ENCODE assay signal across 7 cellular contexts in genomic region chr7:103297837-103298179, GRCh38.
DNase-seq lines count a peak whose midpoint lies in the region; ATAC-seq and TF ChIP-seq lines count a peak whose summit lies in the region.

No MANE protein-coding gene starts in this region.

- H3K27me3 ChIP-seq in MM.1S (replicated peaks; ENCODE audit: insufficient read depth, low read length) (no peaks in the 10 kb centered on the region), rectal smooth muscle tissue (ENCODE audit: control insufficient read depth, insufficient read depth, low read length) (no peaks in the 10 kb centered on the region)

- H3K27ac ChIP-seq in MM.1S (ENCODE audit: low read length), result peak overlapping the region; percentile 82; the same call in 1 of the 2 replicates
- peak overlapping the region; percentile 75 for H3K27ac ChIP-seq in rectal smooth muscle tissue (ENCODE audit: low read depth, low read length)

- H3K4me3 ChIP-seq in MM.1S (ENCODE audit: low read length) (peak overlapping the region; percentile 87), epithelial cell of esophagus (ENCODE audit: low read length) (peak overlapping the region; percentile 81), rectal smooth muscle tissue (ENCODE audit: low read length) (peak overlapping the region; percentile 89)

- no peaks in the 10 kb centered on the region for H3K9me3 ChIP-seq in MM.1S (replicated peaks; ENCODE audit: insufficient read depth, low read length)

- DNase-seq in MM.1S (no peak), epithelial cell of esophagus (ENCODE audit: low read depth) (no peak), SHP77 (lab: John Stamatoyannopoulos, UW) (no peak), OCI-M1 (lab: John Stamatoyannopoulos, UW) (no peak), dedifferentiated amniotic fluid mesenchymal stem cell (ENCODE audit: extremely low spot score) (no peak)

- no peaks in the 10 kb centered on the region for H4K20me1 ChIP-seq in MM.1S (ENCODE audit: insufficient read depth, low read length)

- peak; percentile 8 for ATAC-seq in GM21423 (IDR thresholded peaks at IDR 0.05; ENCODE audit: unreplicated experiment)

- peak overlapping the region; percentile 62 for H2AFZ ChIP-seq in MM.1S (ENCODE audit: low read length)

- peaks cover 48% of the 10 kb centered on the region for H3K79me2 ChIP-seq in MM.1S (ENCODE audit: low read length)

- H3K9me2 ChIP-seq in MM.1S (replicated peaks; ENCODE audit: insufficient read depth, low read length), result no peaks in the 10 kb centered on the region

- H3K4me2 ChIP-seq in MM.1S (ENCODE audit: low read depth, low read length), result peak overlapping the region; percentile 93

- peak overlapping the region; percentile 83 for H3K9ac ChIP-seq in MM.1S (ENCODE audit: low read length)
- peak overlapping the region; percentile 60 for H3K9ac ChIP-seq in rectal smooth muscle tissue (ENCODE audit: low read length)

- TF ChIP-seq CTCF in MM.1S (IDR thresholded peaks at IDR 0.05; ENCODE audit: low read length) (no peak), epithelial cell of esophagus (IDR thresholded peaks at IDR 0.05; ENCODE audit: insufficient read depth, low read depth, low read length, missing control alignments) (no peak)

- peaks cover 10% of the 10 kb centered on the region for H3F3A ChIP-seq in MM.1S (ENCODE audit: insufficient read depth, low read length)

- H3K4me1 ChIP-seq in MM.1S (ENCODE audit: low read length) (peaks cover 17% of the 10 kb centered on the region), rectal smooth muscle tissue (ENCODE audit: control insufficient read depth, insufficient read depth, low read length) (peaks cover 11% of the 10 kb centered on the region)

- H3K36me3 ChIP-seq in MM.1S (replicated peaks; ENCODE audit: insufficient read depth, low read length) (peaks cover 12% of the 10 kb centered on the region; the same call in 1 of the 2 replicates), rectal smooth muscle tissue (ENCODE audit: control insufficient read depth, insufficient read depth, low read length) (peaks cover 11% of the 10 kb centered on the region)
